18 cellular contexts compared by ENCODE assay signal in genomic region chr6:281469-282103, GRCh38. TPM values are rescaled to one million over a fixed set of nuclear protein-coding genes. Genes with fewer than 3 reads are reported as not detected.
DNase-seq lines count a peak whose midpoint lies in the region; ATAC-seq and TF ChIP-seq lines count a peak whose summit lies in the region.
"Had no signal": no experiment of that assay in that cellular context is flagged by ENCODE, and none has a peak within 500 bp of the region (broad histone marks: within the 10 kb centered on the region; RNA-seq: fewer than 3 reads in every experiment).

No MANE protein-coding gene starts in this region.

- no peak overlapping the region for H2BK5ac ChIP-seq in mesendoderm (ENCODE audit: low read length)

- H4K5ac ChIP-seq in mesendoderm (ENCODE audit: low read length) = no peak overlapping the region

- no peaks in the 10 kb centered on the region for H3K9me3 ChIP-seq in esophagus muscularis mucosa
- peaks cover 16% of the 10 kb centered on the region for H3K9me3 ChIP-seq in HAP-1
- H3K9me3 ChIP-seq: Caco-2 had no signal

- POLR2A ChIA-PET in GM10248 (lab: Yijun Ruan, JAX) = no interaction called here

- TF ChIP-seq CTCF in GM10248 (IDR thresholded peaks at IDR 0.05; ENCODE audit: control extremely low read depth, extremely low read depth, low read depth, missing control alignments) (no peak), GM13976 (IDR thresholded peaks at IDR 0.05; ENCODE audit: borderline replicate concordance, control extremely low read depth, extremely low read depth, insufficient read depth, missing control alignments) (no peak), esophagus muscularis mucosa (IDR thresholded peaks at IDR 0.05) (no peak)

- H2BK120ac ChIP-seq in mesendoderm (ENCODE audit: low read depth, low read length) = no peak overlapping the region

- peaks cover 0 to 32% (median 0%) of the 10 kb centered on the region in 4 donors for H3K27me3 ChIP-seq in esophagus muscularis mucosa
- no peaks in the 10 kb centered on the region for H3K27me3 ChIP-seq in mesendoderm (ENCODE audit: insufficient read depth, low read length, poor library complexity)
- H3K27me3 ChIP-seq in HAP-1 (ENCODE audit: low read depth) = peaks cover 4% of the 10 kb centered on the region; the same call in 1 of the 2 replicates

- no peak overlapping the region for H3K23ac ChIP-seq in mesendoderm (ENCODE audit: low read length)

- DNase-seq in GM10248 (ENCODE audit: extremely low spot score) (peak; percentile 10), GM13976 (ENCODE audit: low spot score) (peak; percentile 16), esophagus muscularis mucosa (ENCODE audit: extremely low spot score) (peak; percentile 62), mesendoderm (no peak), HAP-1 (ENCODE audit: low spot score in 2 of 2) (no peak)
- DNase-seq in activated effector memory CD4-positive, alpha-beta T cell treated with anti-CD3 and anti-CD28 coated beads, Interleukin-2, amount 50 U/mL, for 16 hours = no peak
- DNase-seq: Caco-2; CD4-positive, CD25-positive, alpha-beta regulatory T cell; CD8-positive, alpha-beta T cell; DMS153; DND-41; GM23248; H7 had no signal

- H3K27ac ChIP-seq in esophagus muscularis mucosa (replicated peaks in 1 of 4) (no peak overlapping the region), mesendoderm (ENCODE audit: low read depth, low read length) (no peak overlapping the region)
- H3K27ac ChIP-seq: C4-2B, GM23248 had no signal

- H3K4me1 ChIP-seq in esophagus muscularis mucosa (no peaks in the 10 kb centered on the region), mesendoderm (ENCODE audit: control insufficient read depth, low read depth, low read length) (no peaks in the 10 kb centered on the region), HAP-1 (no peaks in the 10 kb centered on the region)
- H3K4me1 ChIP-seq: Caco-2 had no signal

- H3K56ac ChIP-seq in mesendoderm (ENCODE audit: low read length) = no peak overlapping the region

- TF ChIP-seq POLR2A in esophagus muscularis mucosa (IDR thresholded peaks at IDR 0.05; ENCODE audit: low read depth) = no peak

- intact Hi-C loops in esophagus muscularis mucosa (cut with DNase I) = no loop called here

- no peak overlapping the region for H3K4ac ChIP-seq in mesendoderm (ENCODE audit: low read depth, low read length)

- H2BK15ac ChIP-seq in mesendoderm (replicated peaks; ENCODE audit: low read depth) = no peak overlapping the region

- whole genome bisulfite sequencing in esophagus muscularis mucosa = 88% methylated on average over 7 of the region's 7 CpGs
- no CpG with 5 or more reads among the region's 7 CpGs for WGBS in mesendoderm (ENCODE audit: extremely low coverage, insufficient coverage, low lambda C conversion rate)

- H3K79me1 ChIP-seq in mesendoderm (ENCODE audit: low read length) = no peaks in the 10 kb centered on the region

- in situ Hi-C loops in GM13976 (cut with MboI; ENCODE audit: low sequenced_read_pairs, unreplicated experiment) = no loop called here
- in situ Hi-C loops in HAP-1 (cut with MboI; ENCODE audit: low sequenced_read_pairs) = no loop called here

- no peaks in the 10 kb centered on the region for H3K36me3 ChIP-seq in esophagus muscularis mucosa
- H3K36me3 ChIP-seq in mesendoderm (ENCODE audit: control insufficient read depth, insufficient read depth, low read length) = no peaks in the 10 kb centered on the region
- no peaks in the 10 kb centered on the region for H3K36me3 ChIP-seq in HAP-1 (replicated peaks)

- ATAC-seq in GM21723 (IDR thresholded peaks at IDR 0.05; ENCODE audit: unreplicated experiment) (no peak), HG03520 (IDR thresholded peaks at IDR 0.05; ENCODE audit: unreplicated experiment) (no peak)
- ATAC-seq: CD8-positive, alpha-beta T cell; GM12878; HCT116 had no signal

- CTCF ChIA-PET in GM10248 (lab: Yijun Ruan, JAX) = no interaction called here

- no peaks in the 10 kb centered on the region for H3K79me2 ChIP-seq in mesendoderm (ENCODE audit: control insufficient read depth, insufficient read depth, low read length)

- no peak overlapping the region for H3K18ac ChIP-seq in mesendoderm (ENCODE audit: low read length)

- H3K4me3 ChIP-seq in esophagus muscularis mucosa (no peak overlapping the region), mesendoderm (ENCODE audit: low read length) (peak overlapping the region; percentile 6), HAP-1 (no peak overlapping the region)
- H3K4me3 ChIP-seq: GM12878, GM23248 had no signal

- H4K8ac ChIP-seq in mesendoderm (ENCODE audit: low read depth, low read length) = no peak overlapping the region

- no peak overlapping the region for H3K4me2 ChIP-seq in mesendoderm (ENCODE audit: low read length)

- H2AK5ac ChIP-seq in mesendoderm (ENCODE audit: low read length) = no peak overlapping the region

- no peak overlapping the region for H3K9ac ChIP-seq in mesendoderm (ENCODE audit: low read length)
- H3K9ac ChIP-seq: GM23248 had no signal

- no peak for TF ChIP-seq EP300 in esophagus muscularis mucosa (IDR thresholded peaks at IDR 0.05)

RNA-seq across cellular contexts. Expression of gene DUSP22, which starts 10.7 kb away (rescaled TPM):
- 10 to 100 TPM; 67.7 to 95.6 (median 73.7) TPM for total RNA-seq in esophagus muscularis mucosa
- polyA plus RNA-seq in mesendoderm (2013, experiment 1 of 2) = 16.9 TPM
- 17.6 TPM for polyA plus RNA-seq in mesendoderm (2013, experiment 2 of 2)

Comparison
In these comparisons a context has a peak if more than half of its experiments do, and no peak if none do; other contexts are left out.
1. DNase-seq: peak in GM10248 (single experiment), GM13976 (single experiment) and esophagus muscularis mucosa (single experiment); none in mesendoderm (single experiment), HAP-1 (0 of 2) and activated effector memory CD4-positive, alpha-beta T cell treated with anti-CD3 and anti-CD28 coated beads, Interleukin-2, amount 50 U/mL, for 16 hours (single experiment).